In the genomic region with DNA sequence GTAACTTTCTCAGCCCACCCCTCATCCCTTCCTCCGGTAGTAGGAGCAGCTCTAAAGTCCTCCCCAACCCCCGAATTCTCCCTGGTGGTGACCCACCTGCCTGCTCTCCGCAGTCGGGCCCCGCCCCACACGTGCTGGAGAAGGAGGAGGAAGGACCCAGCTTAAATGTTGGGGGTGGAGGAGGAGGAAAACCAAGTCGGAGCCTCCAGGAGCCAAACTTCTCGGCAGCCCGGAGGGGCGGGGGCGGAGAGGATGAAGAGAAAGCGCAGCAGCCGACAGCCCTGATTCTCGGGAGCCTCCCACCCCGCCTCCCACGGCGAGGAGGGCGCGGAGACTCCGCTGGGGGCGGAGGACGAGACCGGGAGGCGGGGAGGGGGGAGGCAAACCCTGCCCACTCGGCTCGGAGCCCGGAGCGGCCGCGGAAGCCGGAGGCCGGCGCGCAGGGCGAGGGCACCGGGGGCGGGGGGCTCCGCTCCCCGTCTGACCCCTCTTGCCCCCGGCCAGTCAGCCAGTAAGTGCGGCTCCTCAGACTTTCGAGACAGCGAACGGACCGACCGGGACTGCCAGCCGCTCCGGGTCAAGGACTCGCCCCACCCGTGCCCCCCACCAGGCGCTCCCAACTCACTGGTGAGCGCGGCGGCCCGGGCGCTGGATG, we compare ENCODE assay signal across 9 cellular contexts. TPM values are rescaled to one million over a fixed set of nuclear protein-coding genes. Genes with fewer than 3 reads are reported as not detected.
DNase-seq lines count a peak whose midpoint lies in the region; ATAC-seq, FAIRE-seq and TF ChIP-seq lines count a peak whose summit lies in the region.
"Had no signal": no experiment of that assay in that cellular context is flagged by ENCODE, and none has a peak within 500 bp of the region (broad histone marks: within the 10 kb centered on the region; RNA-seq: fewer than 3 reads in every experiment).

A gene with protein sequence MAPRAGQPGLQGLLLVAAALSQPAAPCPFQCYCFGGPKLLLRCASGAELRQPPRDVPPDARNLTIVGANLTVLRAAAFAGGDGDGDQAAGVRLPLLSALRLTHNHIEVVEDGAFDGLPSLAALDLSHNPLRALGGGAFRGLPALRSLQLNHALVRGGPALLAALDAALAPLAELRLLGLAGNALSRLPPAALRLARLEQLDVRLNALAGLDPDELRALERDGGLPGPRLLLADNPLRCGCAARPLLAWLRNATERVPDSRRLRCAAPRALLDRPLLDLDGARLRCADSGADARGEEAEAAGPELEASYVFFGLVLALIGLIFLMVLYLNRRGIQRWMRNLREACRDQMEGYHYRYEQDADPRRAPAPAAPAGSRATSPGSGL (plus strand): TSS at position 394 of the 655 bp plus-strand sequence. CDS start 276 bp downstream, outside the sequence.

- ATAC-seq in GM21825 (IDR thresholded peaks at IDR 0.05; ENCODE audit: unreplicated experiment): peak; percentile 8
- no peak for ATAC-seq in effector memory CD8-positive, alpha-beta T cell (replicated peaks)
- no peak for ATAC-seq in HG03025 (IDR thresholded peaks at IDR 0.05; ENCODE audit: low FRiP score, unreplicated experiment)

- H3K9me3 Mint-ChIP-seq in effector memory CD8-positive, alpha-beta T cell: no peaks in the 10 kb centered on the region
- no peaks in the 10 kb centered on the region for H3K9me3 Mint-ChIP-seq in neural crest cell

- H3K27me3 Mint-ChIP-seq in effector memory CD8-positive, alpha-beta T cell: peaks cover 43 to 67% of the 10 kb centered on the region in 2 donors
- H3K27me3 Mint-ChIP-seq in neural crest cell (ENCODE audit: low read depth): peaks cover 76% of the 10 kb centered on the region

- peaks cover 13% of the 10 kb centered on the region for H3K36me3 Mint-ChIP-seq in effector memory CD8-positive, alpha-beta T cell (ENCODE audit: insufficient read depth)
- H3K36me3 Mint-ChIP-seq in neural crest cell (ENCODE audit: low read depth): no peaks in the 10 kb centered on the region

- TF ChIP-seq CTCF in neural crest cell (conservative IDR thresholded peaks at IDR 0.05): no peak

- H3K4me3 Mint-ChIP-seq in effector memory CD8-positive, alpha-beta T cell: peak within 1 kb of the TSS; percentile 78 to 85
- peak within 1 kb of the TSS; percentile 78 for H3K4me3 Mint-ChIP-seq in neural crest cell

- DNase-seq in SK-N-DZ (ENCODE audit: low spot score) (peak; percentile 42), neural crest cell (ENCODE audit: low read depth, low spot score) (peak; percentile 21), superior temporal gyrus (ENCODE audit: extremely low spot score) (no peak), occipital lobe (lab: John Stamatoyannopoulos, UW) (no peak), GM12891 (ENCODE audit: insufficient read length, low spot score) (no peak)
- no peak for DNase-seq in effector memory CD8-positive, alpha-beta T cell

- H3K27ac Mint-ChIP-seq in effector memory CD8-positive, alpha-beta T cell: no peak within 1 kb of the TSS
- H3K27ac Mint-ChIP-seq in neural crest cell (ENCODE audit: unreplicated experiment): no peak within 1 kb of the TSS

- H3K4me1 Mint-ChIP-seq in effector memory CD8-positive, alpha-beta T cell (ENCODE audit: low read depth in 2 of 2): peaks cover 5 to 6% of the 10 kb centered on the region in 2 donors
- no peaks in the 10 kb centered on the region for H3K4me1 Mint-ChIP-seq in neural crest cell

- no peak for TF ChIP-seq POLR2A in GM12891 (IDR thresholded peaks at IDR 0.05; ENCODE audit: low read depth, low read length)

- no peak for FAIRE-seq in GM12891 (lab: Jason Lieb, UNC)

TF ChIP-seq in GM12891, 5 proteins besides CTCF, POLR2A, EP300 and RAD21:
- TF ChIP-seq TAF1 (IDR thresholded peaks at IDR 0.05; ENCODE audit: low read depth, low read length): no peak
- no peak for TF ChIP-seq POU2F2 (IDR thresholded peaks at IDR 0.05; ENCODE audit: low read depth, low read length)
TF ChIP-seq in GM12891: peak in this region for 0.

RNA-seq across cellular contexts. Expression of the gene that starts here (rescaled TPM):
- 0.06 and 0.16 TPM in 2 replicates for polyA plus RNA-seq in SK-N-DZ (2014; cell fraction: cytosol; rRNA removed)
- polyA plus RNA-seq in SK-N-DZ (2014; cell fraction: nucleus; rRNA removed): 0.24 TPM in 1 of 2 replicates, not detected in the other
- 0.19 and 0.27 TPM in 2 replicates for total RNA-seq in neural crest cell
- under 0.01 TPM for total RNA-seq in occipital lobe
- polyA plus RNA-seq in GM12891 (2012; ENCODE audit: low read depth, missing spikeins): not detected
- total RNA-seq: M059J had no signal

Comparison
In these comparisons a context has a peak if more than half of its experiments do, and no peak if none do; other contexts are left out.
1. Peak in DNase-seq in neural crest cell; RNA of the gene not detected or under 1 TPM.